Comparison of ENCODE assay signal across 8 cellular contexts in the genomic region with DNA sequence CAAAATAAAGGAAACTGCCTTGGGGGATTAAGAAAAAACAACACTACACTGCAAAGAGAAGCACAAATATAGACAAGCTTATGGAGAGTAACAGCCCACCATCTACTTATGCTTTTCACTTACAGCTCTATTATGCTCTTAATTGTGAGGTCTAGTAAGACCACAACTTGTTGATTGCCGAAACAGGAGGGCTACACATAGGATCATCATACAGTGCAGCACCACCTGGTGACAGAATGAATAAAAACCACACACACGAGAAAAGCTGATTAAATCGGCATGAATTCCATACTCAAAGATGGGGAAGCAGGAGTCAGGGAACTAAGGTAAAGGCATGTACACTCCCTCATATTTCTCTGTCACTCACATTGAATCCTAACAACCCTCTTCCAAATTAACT.
DNase-seq lines count a peak whose midpoint lies in the region; ATAC-seq and TF ChIP-seq lines count a peak whose summit lies in the region.

No MANE protein-coding gene starts in this region.

- peaks cover 0 to 2% (median 0%) of the 10 kb centered on the region in 6 donors for H3K9me3 Mint-ChIP-seq in immature natural killer cell
- H3K9me3 Mint-ChIP-seq in stimulated activated memory B cell treated with anti-CD40 and anti-IgM and Interleukin-4, amounts not matched to agents 10 μg/mL and 1 μg/mL and 100 μg/mL, for 72 hours = no peaks in the 10 kb centered on the region

- H3K9me3 ChIP-seq in HCT116 (ENCODE audit: control insufficient read depth in 1 of 2, insufficient read depth in 1 of 2, low read depth in 1 of 2, low read length in 2 of 2) (no peaks in the 10 kb centered on the region), SK-N-SH (no peaks in the 10 kb centered on the region)

- no peaks in the 10 kb centered on the region for H3K4me1 ChIP-seq in HCT116 (ENCODE audit: control insufficient read depth in 1 of 2, insufficient read depth in 2 of 2, low read length in 2 of 2)
- H3K4me1 ChIP-seq in SK-N-SH (ENCODE audit: control insufficient read depth in 1 of 2, insufficient read depth in 2 of 2, low read depth in 1 of 2, low read length in 1 of 2) = no peaks in the 10 kb centered on the region; a peak in 1 of 4 replicates

- no peak for TF ChIP-seq EP300 in SK-N-SH (IDR thresholded peaks at IDR 0.05; ENCODE audit: borderline replicate concordance in 1 of 2, low read depth in 1 of 2, low read length in 1 of 2)

- peak; percentile 57 for TF ChIP-seq RAD21 in HCT116 (IDR thresholded peaks at IDR 0.05; ENCODE audit: low read depth)
- peak; percentile 57 for TF ChIP-seq RAD21 in SK-N-SH (IDR thresholded peaks at IDR 0.05; ENCODE audit: low read length)

- POLR2A ChIA-PET in HCT116 (lab: Charles Lee) = no interaction called here
- POLR2A ChIA-PET in SK-N-SH (lab: Yijun Ruan, JAX) = no interaction called here

- intact Hi-C loops in HCT116 (cut with micrococcal nuclease) = loop anchor here (1.0 to 10.0 kb wide), 2 partner anchors 206 to 297 kb away; no protein-coding TSS in a partner anchor

- H3K27ac Mint-ChIP-seq in immature natural killer cell = peak overlapping the region in 1 of 6 donors; percentile 28
- H3K27ac Mint-ChIP-seq in stimulated activated memory B cell treated with anti-CD40 and anti-IgM and Interleukin-4, amounts not matched to agents 10 μg/mL and 1 μg/mL and 100 μg/mL, for 72 hours = no peak overlapping the region

- CTCF ChIA-PET in HCT116 (lab: Charles Lee) = interaction anchor here (0.6 to 2.0 kb wide), 11 partner anchors 10 to 261 kb away, joined by 3 to 12 read pairs (median 3); no protein-coding TSS in a partner anchor
- CTCF ChIA-PET in SK-N-SH (lab: Yijun Ruan, JAX) = interaction anchor here (0.6 to 4.4 kb wide), 31 partner anchors 10 to 299 kb away, joined by 3 to 22 read pairs (median 3); no protein-coding TSS in a partner anchor

- peaks cover 0 to 3% (median 0%) of the 10 kb centered on the region in 3 donors for H3K27me3 Mint-ChIP-seq in immature natural killer cell (ENCODE audit: low read depth in 3 of 3)
- no peaks in the 10 kb centered on the region for H3K27me3 Mint-ChIP-seq in stimulated activated memory B cell treated with anti-CD40 and anti-IgM and Interleukin-4, amounts not matched to agents 10 μg/mL and 1 μg/mL and 100 μg/mL, for 72 hours

- H3K4me2 ChIP-seq in HCT116 (ENCODE audit: low read length) (peak overlapping the region; percentile 15; the same call in 1 of the 2 replicates), SK-N-SH (no peak overlapping the region)

- RAD21 ChIA-PET in HCT116 (lab: Charles Lee; ENCODE audit: low non-redundant PET in 1 of 2, low total read pairs in 2 of 2, uncharacterized antibody in 2 of 2, unreplicated experiment in 2 of 2) = no interaction called here

- BruUV-seq in HCT116 (replicated peaks; lab: Mats Ljungman, UMichigan) = no TSS peak

- H3K9ac ChIP-seq in HCT116 (ENCODE audit: low read length) = no peak overlapping the region
- no peak overlapping the region for H3K9ac ChIP-seq in SK-N-SH

- peak overlapping the region; percentile 65 for H2AFZ ChIP-seq in HCT116 (ENCODE audit: low read depth, low read length, poor library complexity, severe bottlenecking)
- no peak overlapping the region for H2AFZ ChIP-seq in SK-N-SH (ENCODE audit: low read depth)

- no peaks in the 10 kb centered on the region for H4K20me1 ChIP-seq in HCT116 (ENCODE audit: insufficient read depth)
- no peaks in the 10 kb centered on the region for H4K20me1 ChIP-seq in SK-N-SH (ENCODE audit: insufficient read depth)

- H3K27me3 ChIP-seq in HCT116 (ENCODE audit: insufficient read depth, low read length) (no peaks in the 10 kb centered on the region), SK-N-SH (ENCODE audit: insufficient read depth) (no peaks in the 10 kb centered on the region)

- peak; percentile 59 for DNase-seq in Ammon's horn (ENCODE audit: low spot score)
- DNase-seq in HCT116 (ENCODE audit: low read depth, low spot score) = peak; percentile 55
- DNase-seq in SK-N-SH = peak; percentile 34
- DNase-seq in immature natural killer cell = peak; percentile 24 to 31 (median 30)
- no peak for DNase-seq in omental fat pad (ENCODE audit: low spot score)
- no peak for DNase-seq in GDM1 (lab: John Stamatoyannopoulos, UW)
- no peak for DNase-seq in activated CD4-positive, alpha-beta T cell treated with anti-CD3 and anti-CD28 coated beads, Interleukin-2, amount 50 U/mL, for 4 hours

- H3K36me3 ChIP-seq in HCT116 (ENCODE audit: control insufficient read depth in 1 of 2, insufficient read depth in 2 of 2, low read length in 2 of 2) = no peaks in the 10 kb centered on the region
- H3K36me3 ChIP-seq in SK-N-SH (replicated peaks in 1 of 2; ENCODE audit: control insufficient read depth in 1 of 2, insufficient read depth in 2 of 2, low read length in 1 of 2) = no peaks in the 10 kb centered on the region

- peaks cover 11 to 33% of the 10 kb centered on the region in 2 donors for H3K4me1 Mint-ChIP-seq in immature natural killer cell
- peaks cover 4% of the 10 kb centered on the region for H3K4me1 Mint-ChIP-seq in stimulated activated memory B cell treated with anti-CD40 and anti-IgM and Interleukin-4, amounts not matched to agents 10 μg/mL and 1 μg/mL and 100 μg/mL, for 72 hours

- no peaks in the 10 kb centered on the region for H3K79me2 ChIP-seq in HCT116 (ENCODE audit: insufficient read depth, low read length)
- no peaks in the 10 kb centered on the region for H3K79me2 ChIP-seq in SK-N-SH (ENCODE audit: insufficient read depth)

- peaks cover 0 to 9% (median 3%) of the 10 kb centered on the region in 3 donors for H3K36me3 Mint-ChIP-seq in immature natural killer cell
- no peaks in the 10 kb centered on the region for H3K36me3 Mint-ChIP-seq in stimulated activated memory B cell treated with anti-CD40 and anti-IgM and Interleukin-4, amounts not matched to agents 10 μg/mL and 1 μg/mL and 100 μg/mL, for 72 hours

- TF ChIP-seq CTCF in HCT116 (IDR thresholded peaks at IDR 0.05 in 2 of 3, conservative IDR thresholded peaks at IDR 0.05 in 1 of 3; ENCODE audit: borderline replicate concordance in 1 of 3, insufficient read depth in 1 of 3, low read depth in 2 of 3, low read length in 2 of 3) (peak; percentile 44 to 56 (median 54); a peak in 5 of 6 replicates), SK-N-SH (IDR thresholded peaks at IDR 0.05) (peak; percentile 57), omental fat pad (IDR thresholded peaks at IDR 0.05) (no peak)

- no peaks in the 10 kb centered on the region for H3K9me2 ChIP-seq in HCT116 (ENCODE audit: insufficient read depth)
- H3K9me2 ChIP-seq in SK-N-SH = no peaks in the 10 kb centered on the region; the same call in 1 of the 2 replicates

- no peaks in the 10 kb centered on the region for H3F3A ChIP-seq in SK-N-SH (replicated peaks; ENCODE audit: insufficient read depth)

- no peak for TF ChIP-seq POLR2A in HCT116 (IDR thresholded peaks at IDR 0.05; ENCODE audit: borderline replicate concordance, extremely low read depth, insufficient read depth, insufficient read length)

- H3K4me3 ChIP-seq in HCT116 (replicated peaks in 1 of 2; ENCODE audit: low read depth in 1 of 2, low read length in 2 of 2) (no peak overlapping the region), SK-N-SH (ENCODE audit: low read depth in 2 of 2, low read length in 1 of 2) (no peak overlapping the region)

- peak overlapping the region in 4 of 5 donors; percentile 4 to 65 (median 64) for H3K4me3 Mint-ChIP-seq in immature natural killer cell
- H3K4me3 Mint-ChIP-seq in stimulated activated memory B cell treated with anti-CD40 and anti-IgM and Interleukin-4, amounts not matched to agents 10 μg/mL and 1 μg/mL and 100 μg/mL, for 72 hours = no peak overlapping the region

- 28% methylated on average over 3 of the region's 3 CpGs for WGBS in SK-N-SH (ENCODE audit: low lambda C conversion rate)

- no peak overlapping the region for H3K27ac ChIP-seq in HCT116 (ENCODE audit: low read depth, low read length)
- H3K27ac ChIP-seq in SK-N-SH (ENCODE audit: low read depth in 2 of 2, low read length in 1 of 2) = no peak overlapping the region

- ATAC-seq in HCT116 = peak; percentile 87
- no peak for ATAC-seq in omental fat pad (ENCODE audit: low FRiP score)
- ATAC-seq in stimulated activated memory B cell treated with anti-CD40 and anti-IgM and Interleukin-4, amounts not matched to agents 10 μg/mL and 1 μg/mL and 100 μg/mL, for 72 hours = no peak

TF ChIP-seq in HCT116, 20 proteins besides CTCF, POLR2A, EP300 and RAD21 (continues in another document):
- TF ChIP-seq, protein P1, sequence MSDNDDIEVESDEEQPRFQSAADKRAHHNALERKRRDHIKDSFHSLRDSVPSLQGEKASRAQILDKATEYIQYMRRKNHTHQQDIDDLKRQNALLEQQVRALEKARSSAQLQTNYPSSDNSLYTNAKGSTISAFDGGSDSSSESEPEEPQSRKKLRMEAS (IDR thresholded peaks at IDR 0.05) = no peak
- no peak for TF ChIP-seq EGR1 (IDR thresholded peaks at IDR 0.05; ENCODE audit: low read depth)
- TF ChIP-seq CBX3 (IDR thresholded peaks at IDR 0.05; ENCODE audit: low read depth) = no peak

TF ChIP-seq in SK-N-SH, 30 proteins besides CTCF, POLR2A, EP300 and RAD21:
- no peak for TF ChIP-seq NFIC (IDR thresholded peaks at IDR 0.05; ENCODE audit: borderline replicate concordance)
- peak; percentile 65 for TF ChIP-seq SMC3 (IDR thresholded peaks at IDR 0.05; ENCODE audit: low read depth, low read length)
- TF ChIP-seq JUND (IDR thresholded peaks at IDR 0.05) = no peak
- TF ChIP-seq RCOR1 (IDR thresholded peaks at IDR 0.05; ENCODE audit: low read length) = no peak

Comparison
In these comparisons a context has a peak if more than half of its experiments do, and no peak if none do; other contexts are left out.
1. DNase-seq: peak in Ammon's horn (single experiment), HCT116 (single experiment), SK-N-SH (single experiment) and immature natural killer cell (3 of 3); none in omental fat pad (single experiment), GDM1 (single experiment) and activated CD4-positive, alpha-beta T cell treated with anti-CD3 and anti-CD28 coated beads, Interleukin-2, amount 50 U/mL, for 4 hours (0 of 2).
2. CTCF ChIP-seq: peak in HCT116 (3 of 3) and SK-N-SH (single experiment); none in omental fat pad (0 of 3).